ENCODE assay signal across 19 cellular contexts in genomic region chr11:33543823-33544222, GRCh38.
DNase-seq lines count a peak whose midpoint lies in the region; ATAC-seq and TF ChIP-seq lines count a peak whose summit lies in the region.
"Had no signal": no experiment of that assay in that cellular context is flagged by ENCODE, and none has a peak within 500 bp of the region (broad histone marks: within the 10 kb centered on the region; RNA-seq: fewer than 3 reads in every experiment).

No MANE protein-coding gene starts in this region.

- TF ChIP-seq CTCF in foreskin fibroblast (IDR thresholded peaks at IDR 0.05; ENCODE audit: low read depth, low read length): no peak

- ATAC-seq in sciatic nerve (no peak), HG03432 (IDR thresholded peaks at IDR 0.05; ENCODE audit: unreplicated experiment) (no peak)
- ATAC-seq: GM12878 had no signal

- peak; percentile 24 for DNase-seq in AG08395 (ENCODE audit: low spot score)
- DNase-seq in HCEC 1CT: peak; percentile 60
- peak; percentile 33 for DNase-seq in amniotic epithelial cell (ENCODE audit: low read depth)
- peak; percentile 47 to 65 for DNase-seq in foreskin fibroblast
- DNase-seq in sciatic nerve (ENCODE audit: low spot score): no peak
- DNase-seq in NCI-H510A treated with DMSO at 0.1 percent for 48 hours (lab: John Stamatoyannopoulos, UW): no peak
- DNase-seq in activated naive CD4-positive, alpha-beta T cell treated with Interleukin-2 at 50 U/mL for 16 hours: no peak
- DNase-seq: 8988T, COR-L47, DMS153, KG1, MG63, NCI-H1105 treated with DMSO at 0.1 percent for 48 hours, NCI-H187 treated with DMSO at 0.1 percent for 48 hours, NCI-H446, NCI-H748 treated with DMSO at 0.1 percent for 48 hours, SIG-M5 had no signal

- intact Hi-C loops in sciatic nerve (cut with DNase I): no loop called here

- no peak overlapping the region for H3K4me3 ChIP-seq in foreskin fibroblast (ENCODE audit: low read depth in 1 of 2, low read length in 2 of 2)
- H3K4me3 ChIP-seq: GM12878, MG63 had no signal

Comparison
In these comparisons a context has a peak if more than half of its experiments do, and no peak if none do; other contexts are left out.
1. DNase-seq: peak in AG08395 (single experiment), HCEC 1CT (single experiment), amniotic epithelial cell (single experiment) and foreskin fibroblast (2 of 2); none in sciatic nerve (single experiment), NCI-H510A treated with DMSO at 0.1 percent for 48 hours (single experiment) and activated naive CD4-positive, alpha-beta T cell treated with Interleukin-2 at 50 U/mL for 16 hours (single experiment).